In the genomic region with DNA sequence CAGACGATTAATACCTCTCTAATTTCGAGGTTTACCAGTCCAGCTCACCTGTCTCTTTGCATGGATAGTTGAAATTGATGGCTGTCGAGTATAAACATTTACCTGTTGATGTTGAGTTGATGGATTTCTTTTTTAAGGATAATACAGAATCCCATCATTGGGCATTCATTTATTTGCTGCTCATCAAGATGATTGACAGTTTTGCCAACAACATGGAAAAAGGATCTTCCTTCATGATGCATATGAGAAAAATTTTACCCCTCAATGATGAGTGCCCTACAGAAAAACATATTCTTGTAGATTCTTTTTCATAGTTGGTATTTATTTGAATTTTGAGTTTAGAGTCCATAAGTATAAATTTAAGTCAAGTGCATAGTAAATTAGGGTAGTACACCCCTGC, we compare ENCODE assay signal across 17 cellular contexts. TPM values are rescaled to one million over a fixed set of nuclear protein-coding genes. Genes with fewer than 3 reads are reported as not detected.
A peak's percentile ranks its signal among the peaks of the same experiment; 100 is the strongest.
DNase-seq lines count a peak whose midpoint lies in the region; ATAC-seq, FAIRE-seq and TF ChIP-seq lines count a peak whose summit lies in the region.
"Had no signal": no experiment of that assay in that cellular context is flagged by ENCODE, and none has a peak within 500 bp of the region (broad histone marks: within the 10 kb centered on the region; RNA-seq: fewer than 3 reads in every experiment).

No MANE protein-coding gene starts in this region.

- intact Hi-C loops in K562 (cut with micrococcal nuclease), result no loop called here

- TF ChIP-seq EP300 in K562 (IDR thresholded peaks at IDR 0.05; ENCODE audit: low read length), result no peak

- H3K36me3 ChIP-seq in K562 (ENCODE audit: control insufficient read depth, insufficient read depth, low read length), result peaks cover 45% of the 10 kb centered on the region

- 93% methylated on average over 3 of the region's 3 CpGs for WGBS in K562 (ENCODE audit: insufficient coverage, low coverage, missing lambda C conversion rate)

- no TSS peak for BruUV-seq in K562 (replicated peaks; lab: Mats Ljungman, UMichigan)

- CTCF ChIA-PET in K562 (lab: Yijun Ruan, JAX; ENCODE audit: low intra/inter-chr PET ratio), result no interaction called here

- no peak for TF ChIP-seq RAD21 in K562 (CRISPR knock-in tag; conservative IDR thresholded peaks at IDR 0.05 in 1 of 2, IDR thresholded peaks at IDR 0.05 in 1 of 2)

- no peak for TF ChIP-seq POLR2A in K562 (conservative IDR thresholded peaks at IDR 0.05)

- no peak overlapping the region for H3K27ac ChIP-seq in K562 (ENCODE audit: extremely low read depth, low read depth, low read length)

- H3K79me2 ChIP-seq in K562 (ENCODE audit: control insufficient read depth, insufficient read depth, low read length), result peaks cover 85% of the 10 kb centered on the region

- in situ Hi-C loops in K562 (cut with MboI), result no loop called here

- peak; percentile 4 for FAIRE-seq in GM19239 (lab: Jason Lieb, UNC)
- no peak for FAIRE-seq in K562 (lab: Jason Lieb, UNC)
- FAIRE-seq: H54, HepG2 had no signal

- DNase-seq in GM19239 (ENCODE audit: insufficient read length, low spot score), result no peak
- peak; percentile 14 for DNase-seq in NCI-H1417 treated with DMSO at 0.1 percent for 48 hours (lab: John Stamatoyannopoulos, UW)
- no peak for DNase-seq in K562 (ENCODE audit: extremely low read depth in 1 of 4, low spot score in 3 of 4)
- no peak for DNase-seq in cerebellar cortex (ENCODE audit: low spot score)
- no peak for DNase-seq in middle frontal gyrus (ENCODE audit: extremely low spot score, low spot score)
- DNase-seq: ACHN; Calu3; CD8-positive, alpha-beta T cell; DND-41; EL; HCEC 1CT; HFFc6; KG1 had no signal

- no peak overlapping the region for H2AFZ ChIP-seq in K562 (ENCODE audit: low read depth, low read length)
- H2AFZ ChIP-seq: GM23338 had no signal

- TF ChIP-seq CTCF in K562 (IDR thresholded peaks at IDR 0.05 in 2 of 3, conservative IDR thresholded peaks at IDR 0.05 in 1 of 3; ENCODE audit: insufficient read depth in 2 of 3, low read depth in 1 of 3, low read length in 3 of 3), result no peak

- no peaks in the 10 kb centered on the region for H3K4me1 ChIP-seq in K562 (replicated peaks in 1 of 2; ENCODE audit: control insufficient read depth in 2 of 2, insufficient read depth in 2 of 2, low read length in 2 of 2)

- H3K9ac ChIP-seq in K562 (ENCODE audit: insufficient read depth in 1 of 2, low read depth in 2 of 2, low read length in 2 of 2), result no peak overlapping the region

- ATAC-seq in K562, result no peak
- ATAC-seq in GM19324 (IDR thresholded peaks at IDR 0.05; ENCODE audit: low FRiP score, unreplicated experiment), result no peak
- ATAC-seq: CD8-positive, alpha-beta T cell; GM23338; HepG2 had no signal

- H3K4me3 ChIP-seq in K562, result no peak overlapping the region
- H3K4me3 ChIP-seq: GM23338 had no signal

- no peaks in the 10 kb centered on the region for H3K9me3 ChIP-seq in K562 (replicated peaks; ENCODE audit: control insufficient read depth, insufficient read depth, low read depth, low read length)

- H3K9me1 ChIP-seq in K562 (ENCODE audit: control insufficient read depth, insufficient read depth, low read length), result no peaks in the 10 kb centered on the region

- no peak overlapping the region for H3K4me2 ChIP-seq in K562 (ENCODE audit: insufficient read depth, low read length)
- H3K4me2 ChIP-seq: GM23338 had no signal

- POLR2A ChIA-PET in K562 (lab: Yijun Ruan, JAX), result interaction anchor here (1.1 to 2.3 kb wide), 3 partner anchors 10 to 19 kb away, joined by 3 to 7 read pairs (median 5); no protein-coding TSS in a partner anchor

- H4K20me1 ChIP-seq in K562 (replicated peaks; ENCODE audit: control insufficient read depth, insufficient read depth, low read length), result no peaks in the 10 kb centered on the region

- H3K27me3 ChIP-seq in K562 (ENCODE audit: control insufficient read depth in 2 of 2, insufficient read depth in 2 of 2, low read length in 2 of 2), result no peaks in the 10 kb centered on the region

TF ChIP-seq in K562, 482 proteins besides CTCF, POLR2A, EP300 and RAD21 (continues in another document):
- TF ChIP-seq, protein P1, sequence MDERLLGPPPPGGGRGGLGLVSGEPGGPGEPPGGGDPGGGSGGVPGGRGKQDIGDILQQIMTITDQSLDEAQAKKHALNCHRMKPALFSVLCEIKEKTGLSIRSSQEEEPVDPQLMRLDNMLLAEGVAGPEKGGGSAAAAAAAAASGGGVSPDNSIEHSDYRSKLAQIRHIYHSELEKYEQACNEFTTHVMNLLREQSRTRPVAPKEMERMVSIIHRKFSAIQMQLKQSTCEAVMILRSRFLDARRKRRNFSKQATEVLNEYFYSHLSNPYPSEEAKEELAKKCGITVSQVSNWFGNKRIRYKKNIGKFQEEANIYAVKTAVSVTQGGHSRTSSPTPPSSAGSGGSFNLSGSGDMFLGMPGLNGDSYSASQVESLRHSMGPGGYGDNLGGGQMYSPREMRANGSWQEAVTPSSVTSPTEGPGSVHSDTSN (CRISPR knock-in tag; IDR thresholded peaks at IDR 0.05; ENCODE audit: low read depth), result 0 out of 2 replicates have a peak, but pooled peaks have one; percentile 18
- TF ChIP-seq, protein P1 (tag; conservative IDR thresholded peaks at IDR 0.05; ENCODE audit: low read depth), result no peak
- no peak for TF ChIP-seq NR4A1 (CRISPR knock-in tag; IDR thresholded peaks at IDR 0.05)
- TF ChIP-seq NR4A1 (tag; IDR thresholded peaks at IDR 0.05), result no peak
- TF ChIP-seq ZNF212 (CRISPR knock-in tag; IDR thresholded peaks at IDR 0.05), result no peak
- no peak for TF ChIP-seq ZNF41 (CRISPR knock-in tag; conservative IDR thresholded peaks at IDR 0.05)
- TF ChIP-seq SMARCC2 (IDR thresholded peaks at IDR 0.05; ENCODE audit: low read depth), result no peak
- TF ChIP-seq PPARD (CRISPR knock-in tag; IDR thresholded peaks at IDR 0.05), result no peak
- peak; percentile 24 for TF ChIP-seq MEIS2 (IDR thresholded peaks at IDR 0.05; ENCODE audit: partially characterized antibody)
- TF ChIP-seq ZNF561 (CRISPR knock-in tag; conservative IDR thresholded peaks at IDR 0.05), result no peak
- TF ChIP-seq LCOR (CRISPR knock-in tag; IDR thresholded peaks at IDR 0.05), result no peak
- TF ChIP-seq U2AF2 (optimal IDR thresholded peaks at IDR 0.05; ENCODE audit: low read depth, low read length), result no peak
- no peak for TF ChIP-seq RUNX1 (IDR thresholded peaks at IDR 0.05; ENCODE audit: low read depth)
- TF ChIP-seq CREB1 (IDR thresholded peaks at IDR 0.05), result no peak
- TF ChIP-seq CREB1 (CRISPR knock-in tag; IDR thresholded peaks at IDR 0.05), result no peak
- TF ChIP-seq PTBP1 (IDR thresholded peaks at IDR 0.05; ENCODE audit: low read depth, low read length), result no peak
- no peak for TF ChIP-seq THRAP3 (IDR thresholded peaks at IDR 0.05; ENCODE audit: borderline replicate concordance)
- TF ChIP-seq, protein P2, sequence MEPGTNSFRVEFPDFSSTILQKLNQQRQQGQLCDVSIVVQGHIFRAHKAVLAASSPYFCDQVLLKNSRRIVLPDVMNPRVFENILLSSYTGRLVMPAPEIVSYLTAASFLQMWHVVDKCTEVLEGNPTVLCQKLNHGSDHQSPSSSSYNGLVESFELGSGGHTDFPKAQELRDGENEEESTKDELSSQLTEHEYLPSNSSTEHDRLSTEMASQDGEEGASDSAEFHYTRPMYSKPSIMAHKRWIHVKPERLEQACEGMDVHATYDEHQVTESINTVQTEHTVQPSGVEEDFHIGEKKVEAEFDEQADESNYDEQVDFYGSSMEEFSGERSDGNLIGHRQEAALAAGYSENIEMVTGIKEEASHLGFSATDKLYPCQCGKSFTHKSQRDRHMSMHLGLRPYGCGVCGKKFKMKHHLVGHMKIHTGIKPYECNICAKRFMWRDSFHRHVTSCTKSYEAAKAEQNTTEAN (CRISPR knock-in tag; IDR thresholded peaks at IDR 0.05), result no peak
- TF ChIP-seq COPS2 (conservative IDR thresholded peaks at IDR 0.05), result no peak
- TF ChIP-seq STAG1 (CRISPR knock-in tag; IDR thresholded peaks at IDR 0.05; ENCODE audit: borderline replicate concordance), result no peak
- TF ChIP-seq, protein P3, sequence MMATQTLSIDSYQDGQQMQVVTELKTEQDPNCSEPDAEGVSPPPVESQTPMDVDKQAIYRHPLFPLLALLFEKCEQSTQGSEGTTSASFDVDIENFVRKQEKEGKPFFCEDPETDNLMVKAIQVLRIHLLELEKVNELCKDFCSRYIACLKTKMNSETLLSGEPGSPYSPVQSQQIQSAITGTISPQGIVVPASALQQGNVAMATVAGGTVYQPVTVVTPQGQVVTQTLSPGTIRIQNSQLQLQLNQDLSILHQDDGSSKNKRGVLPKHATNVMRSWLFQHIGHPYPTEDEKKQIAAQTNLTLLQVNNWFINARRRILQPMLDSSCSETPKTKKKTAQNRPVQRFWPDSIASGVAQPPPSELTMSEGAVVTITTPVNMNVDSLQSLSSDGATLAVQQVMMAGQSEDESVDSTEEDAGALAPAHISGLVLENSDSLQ (IDR thresholded peaks at IDR 0.05), result peak; percentile 86

RNA-seq across cellular contexts. Expression of a gene that starts 59.2 kb away (rescaled TPM):
- 44.6 and 234 TPM in 2 replicates for total RNA-seq in K562 (2011; cell fraction: chromatin; rRNA removed; ENCODE audit: low replicate concordance)
- total RNA-seq in K562 (2011; cell fraction: nucleolus; rRNA removed), result 17.3 and 22.4 TPM in 2 replicates
- total RNA-seq in K562 (2011; cell fraction: nucleoplasm; rRNA removed), result 50.5 and 58.9 TPM in 2 replicates
- total RNA-seq in K562 (2014; rRNA removed) (38.4 and 41.9 TPM in 2 replicates), K562 (2014; rRNA removed; fragmentation: Illumina TruSeq; extraction: Trizol) (62.7 and 71.3 TPM in 2 replicates), K562 (2015; rRNA removed; fragmentation: Illumina TruSeq; extraction: Trizol) (41.8 and 45.7 TPM in 2 replicates), K562 (2021) (48.0 and 48.8 TPM in 2 replicates)
- polyA plus RNA-seq in K562 (2011; rRNA removed) (56.9 and 90.6 TPM in 2 replicates), K562 (2014; fragmentation: Illumina TruSeq; extraction: Trizol) (52.6 and 68.9 TPM in 2 replicates), K562 (2014; fragmentation: Nextera tagmentation; extraction: Ambion mirVana) (10 to 100 TPM; 46.7 to 63.9 TPM), K562 (2014; rRNA removed) (34.1 and 36.1 TPM in 2 replicates)
- 35.0 and 54.6 TPM in 2 replicates for polyA plus RNA-seq in K562 (2011; cell fraction: cytosol; rRNA removed)
- polyA plus RNA-seq in K562 (2011; cell fraction: nucleus; rRNA removed), result 41.3 and 55.1 TPM in 2 replicates
- polyA plus RNA-seq in K562 (2012), result 35.9 and 44.3 TPM in 2 replicates
- 78.5 and 120 TPM in 2 replicates for polyA minus RNA-seq in K562 (2011; rRNA and poly(A)+ RNA removed)
- 35.8 and 43.2 TPM in 2 replicates for polyA minus RNA-seq in K562 (2011; cell fraction: cytosol; rRNA and poly(A)+ RNA removed)
- polyA minus RNA-seq in K562 (2011; cell fraction: nucleus; rRNA and poly(A)+ RNA removed), result 40.1 and 81.5 TPM in 2 replicates
